Comparison of ENCODE assay signal across 13 cellular contexts in genomic region chr18:39602112-39602511, GRCh38.
"Had no signal": no experiment of that assay in that cellular context is flagged by ENCODE, and none has a peak within 500 bp of the region (broad histone marks: within the 10 kb centered on the region; RNA-seq: fewer than 3 reads in every experiment).

No MANE protein-coding gene starts in this region.

- H3K27me3 ChIP-seq: upper lobe of left lung had no signal

- H3K27me3 Mint-ChIP-seq: activated CD4-positive, alpha-beta T cell treated with anti-CD3 and anti-CD28 coated beads for 36 hours; activated naive CD8-positive, alpha-beta T cell; stimulated activated naive B cell treated with anti-CD40 and anti-IgM and Interleukin-4, amounts not matched to agents 10 μg/mL and 1 μg/mL and 100 μg/mL, for 72 hours had no signal

- H3K4me1 ChIP-seq: lower lobe of right lung, upper lobe of left lung had no signal

- H3K9me3 Mint-ChIP-seq: activated T-helper 1 cell treated with anti-CD3 and anti-CD28 coated beads, Interleukin-12 subunit alpha, Interleukin-12 subunit beta, Interleukin-2, Interleukin-4 antibody, amounts not matched to agents 30 ng/mL and 10 ng/mL and 1 ng/mL, durations not matched to agents 14 hours and 24 hours and 36 hours; WTC11 had no signal

- H3K4me1 Mint-ChIP-seq: activated CD4-positive, alpha-beta T cell treated with anti-CD3 and anti-CD28 coated beads for 36 hours; natural killer cell; stimulated activated naive B cell treated with anti-CD40 and anti-IgM and Interleukin-4, amounts not matched to agents 10 μg/mL and 1 μg/mL and 100 μg/mL, for 72 hours had no signal

- H3K27ac ChIP-seq: lower lobe of right lung, thoracic aorta, upper lobe of left lung had no signal

- H3K36me3 Mint-ChIP-seq: activated naive CD8-positive, alpha-beta T cell; natural killer cell; stimulated activated naive B cell treated with anti-CD40 and anti-IgM and Interleukin-4, amounts not matched to agents 10 μg/mL and 1 μg/mL and 100 μg/mL, for 72 hours; WTC11 had no signal

- H3K27ac Mint-ChIP-seq: activated CD4-positive, alpha-beta T cell treated with anti-CD3 and anti-CD28 coated beads for 36 hours; activated naive CD8-positive, alpha-beta T cell; activated T-helper 1 cell treated with anti-CD3 and anti-CD28 coated beads, Interleukin-12 subunit alpha, Interleukin-12 subunit beta, Interleukin-2, Interleukin-4 antibody, amounts not matched to agents 30 ng/mL and 10 ng/mL and 1 ng/mL, durations not matched to agents 14 hours and 24 hours and 36 hours; natural killer cell; stimulated activated naive B cell treated with anti-CD40 and anti-IgM and Interleukin-4, amounts not matched to agents 10 μg/mL and 1 μg/mL and 100 μg/mL, for 72 hours; WTC11 had no signal

- H3K4me3 ChIP-seq: lower lobe of right lung, thoracic aorta, upper lobe of left lung had no signal

- H3K9me3 ChIP-seq: lower lobe of right lung, thoracic aorta, upper lobe of left lung had no signal

- H3K36me3 ChIP-seq: lower lobe of right lung, thoracic aorta, upper lobe of left lung had no signal

- H3K4me3 Mint-ChIP-seq: activated CD4-positive, alpha-beta T cell treated with anti-CD3 and anti-CD28 coated beads for 36 hours; activated naive CD8-positive, alpha-beta T cell; activated T-helper 1 cell treated with anti-CD3 and anti-CD28 coated beads, Interleukin-12 subunit alpha, Interleukin-12 subunit beta, Interleukin-2, Interleukin-4 antibody, amounts not matched to agents 30 ng/mL and 10 ng/mL and 1 ng/mL, durations not matched to agents 14 hours and 24 hours and 36 hours; natural killer cell; stimulated activated naive B cell treated with anti-CD40 and anti-IgM and Interleukin-4, amounts not matched to agents 10 μg/mL and 1 μg/mL and 100 μg/mL, for 72 hours; WTC11 had no signal

- DNase-seq: activated CD4-positive, alpha-beta T cell treated with anti-CD3 and anti-CD28 coated beads for 36 hours; activated CD4-positive, alpha-beta T cell treated with anti-CD3 and anti-CD28 coated beads, Interleukin-2, amount 50 U/mL, for 48 hours; islet precursor cell; left colon; lower lobe of right lung; natural killer cell; nucleus accumbens; stimulated activated naive B cell treated with anti-CD40 and anti-IgM and Interleukin-4, amounts not matched to agents 10 μg/mL and 1 μg/mL and 100 μg/mL, for 72 hours; upper lobe of left lung had no signal

- ATAC-seq: activated CD4-positive, alpha-beta T cell treated with anti-CD3 and anti-CD28 coated beads for 36 hours; left colon; lower lobe of right lung; natural killer cell; stimulated activated naive B cell treated with anti-CD40 and anti-IgM and Interleukin-4, amounts not matched to agents 10 μg/mL and 1 μg/mL and 100 μg/mL, for 72 hours; WTC11 had no signal
